1 cellular context compared by ENCODE assay signal in genomic region chr3:151813777-151814176, GRCh38.
A peak's percentile ranks its signal among the peaks of the same experiment; 100 is the strongest.
TF ChIP-seq lines count a peak whose summit lies in the region.

TSS of gene AADAC (plus strand) at chr3:151814116. CDS start at chr3:151814163, 47 bp downstream.

TF ChIP-seq in liver, 16 proteins besides CTCF, POLR2A, EP300 and RAD21 (continued from another document):
- TF ChIP-seq ZBTB33 (IDR thresholded peaks at IDR 0.05) (peak; percentile 64), NR2F2 (IDR thresholded peaks at IDR 0.05) (no peak), GABPA (IDR thresholded peaks at IDR 0.05 in 1 of 2, conservative IDR thresholded peaks at IDR 0.05 in 1 of 2) (no peak), FOXA2 (IDR thresholded peaks at IDR 0.05) (no peak), HNF4A (conservative IDR thresholded peaks at IDR 0.05) (peak; percentile 56 to 75), HNF4G (IDR thresholded peaks at IDR 0.05) (no peak), ATF3 (IDR thresholded peaks at IDR 0.05) (peak; percentile 60), SP1 (IDR thresholded peaks at IDR 0.05) (peak; percentile 88), TAF1 (conservative IDR thresholded peaks at IDR 0.05) (peak; percentile 94), EGR1 (IDR thresholded peaks at IDR 0.05; ENCODE audit: low read depth in 2 of 2) (no peak), FOXA1 (IDR thresholded peaks at IDR 0.05) (peak; percentile 12)
- TF ChIP-seq, protein P1, sequence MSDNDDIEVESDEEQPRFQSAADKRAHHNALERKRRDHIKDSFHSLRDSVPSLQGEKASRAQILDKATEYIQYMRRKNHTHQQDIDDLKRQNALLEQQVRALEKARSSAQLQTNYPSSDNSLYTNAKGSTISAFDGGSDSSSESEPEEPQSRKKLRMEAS (IDR thresholded peaks at IDR 0.05): peak; percentile 34
TF ChIP-seq in liver: peak in this region for 11.
